Comparison of ENCODE assay signal across 19 cellular contexts in genomic region chr1:4422496-4423289, GRCh38.
DNase-seq lines count a peak whose midpoint lies in the region; ATAC-seq and TF ChIP-seq lines count a peak whose summit lies in the region.
"Had no signal": no experiment of that assay in that cellular context is flagged by ENCODE, and none has a peak within 500 bp of the region (broad histone marks: within the 10 kb centered on the region; RNA-seq: fewer than 3 reads in every experiment).

No MANE protein-coding gene starts in this region.

- H3F3A ChIP-seq in OCI-LY1 (ENCODE audit: insufficient read depth, low read length) = no peaks in the 10 kb centered on the region

- H4K91ac ChIP-seq in H9 (ENCODE audit: insufficient read length, low read depth, low read length) = no peak overlapping the region

- H2BK12ac ChIP-seq in H9 (ENCODE audit: insufficient read length, low read depth, low read length) = no peak overlapping the region

- H2BK15ac ChIP-seq in H9 (ENCODE audit: low read depth, low read length) = no peak overlapping the region

- H2BK120ac ChIP-seq in H9 (ENCODE audit: low read depth, low read length, poor library complexity, severe bottlenecking) = no peak overlapping the region

- no CpG with 5 or more reads among the region's 18 CpGs for WGBS in H9 (ENCODE audit: extremely low coverage, insufficient read length, low lambda C conversion rate)

- TF ChIP-seq CTCF in H9 (conservative IDR thresholded peaks at IDR 0.05) = peak; percentile 60
- peak; percentile 26 for TF ChIP-seq CTCF in OCI-LY1 (IDR thresholded peaks at IDR 0.05; ENCODE audit: low read length)
- TF ChIP-seq CTCF in retinal pigment epithelial cell (conservative IDR thresholded peaks at IDR 0.05; ENCODE audit: low read depth, low read length) = peak; percentile 26

- ATAC-seq in GM18498 (IDR thresholded peaks at IDR 0.05; ENCODE audit: unreplicated experiment) (no peak), GM19035 (IDR thresholded peaks at IDR 0.05; ENCODE audit: unreplicated experiment) (no peak)
- ATAC-seq: activated CD4-positive, alpha-beta T cell treated with anti-CD3 and anti-CD28 coated beads for 36 hours had no signal

- no peak overlapping the region for H3K27ac ChIP-seq in H9 (ENCODE audit: insufficient read length, low read depth, low read length)
- H3K27ac ChIP-seq in OCI-LY1 (ENCODE audit: low read depth, low read length, poor library complexity, severe bottlenecking) = no peak overlapping the region
- H3K27ac ChIP-seq: thoracic aorta had no signal

- H3K9me3 ChIP-seq in H9 (ENCODE audit: control insufficient read depth, low read depth, low read length) = no peaks in the 10 kb centered on the region
- H3K9me3 ChIP-seq in OCI-LY1 (ENCODE audit: low read length) = peaks cover 9% of the 10 kb centered on the region; the same call in 1 of the 2 replicates

- no peak overlapping the region for H4K5ac ChIP-seq in H9 (ENCODE audit: insufficient read length, low read depth, low read length)

- H3K4me1 ChIP-seq in H9 (ENCODE audit: insufficient read depth, low read length) (peaks cover 2% of the 10 kb centered on the region; the same call in 1 of the 2 replicates), OCI-LY1 (ENCODE audit: insufficient read depth, low read length, severe bottlenecking) (peaks cover 10% of the 10 kb centered on the region)

- H2BK5ac ChIP-seq in H9 (ENCODE audit: insufficient read length, low read length) = no peak overlapping the region

- H3K27ac Mint-ChIP-seq in H9 = no peak overlapping the region
- H3K27ac Mint-ChIP-seq: activated CD4-positive, alpha-beta T cell treated with anti-CD3 and anti-CD28 coated beads for 36 hours; B cell; dendritic cell treated with granulocyte-macrophage colony-stimulating factor and Interleukin-4, amounts not matched to agents 40 ng/mL and 50 ng/mL, for 4 days had no signal

- H3K14ac ChIP-seq in H9 (ENCODE audit: insufficient read depth, low read length) = no peak overlapping the region; the same call in 1 of the 2 replicates

- H3K79me1 ChIP-seq in H9 (ENCODE audit: insufficient read depth, low read depth, low read length, poor library complexity, severe bottlenecking) = no peaks in the 10 kb centered on the region

- no peaks in the 10 kb centered on the region for H3K9me2 ChIP-seq in OCI-LY1 (ENCODE audit: low read depth, low read length)

- H3K4me3 ChIP-seq in OCI-LY1 (ENCODE audit: low read depth, low read length, poor library complexity, severe bottlenecking) (no peak overlapping the region), retinal pigment epithelial cell (ENCODE audit: low read length) (no peak overlapping the region)
- H3K4me3 ChIP-seq: thoracic aorta had no signal

- H3K79me2 ChIP-seq in H9 (ENCODE audit: insufficient read depth, low read length) = no peaks in the 10 kb centered on the region
- H3K79me2 ChIP-seq in OCI-LY1 (ENCODE audit: insufficient read depth, low read length) = no peaks in the 10 kb centered on the region

- no peaks in the 10 kb centered on the region; the same call in 1 of the 2 replicates for H3K36me3 ChIP-seq in OCI-LY1 (ENCODE audit: insufficient read depth, low read length)
- H3K36me3 ChIP-seq: thoracic aorta had no signal

- H3K4me3 Mint-ChIP-seq in H9 = no peak overlapping the region
- H3K4me3 Mint-ChIP-seq: activated CD4-positive, alpha-beta T cell treated with anti-CD3 and anti-CD28 coated beads for 36 hours; B cell; dendritic cell treated with granulocyte-macrophage colony-stimulating factor and Interleukin-4, amounts not matched to agents 40 ng/mL and 50 ng/mL, for 4 days; mesothelial cell of epicardium; nephron had no signal

- no peaks in the 10 kb centered on the region for H3K23me2 ChIP-seq in H9 (ENCODE audit: insufficient read length, low read depth, low read length, poor library complexity, severe bottlenecking)

- peaks cover 6 to 13% of the 10 kb centered on the region in 2 experiments for H3K4me1 Mint-ChIP-seq in H9
- H3K4me1 Mint-ChIP-seq: activated CD4-positive, alpha-beta T cell treated with anti-CD3 and anti-CD28 coated beads for 36 hours; B cell had no signal

- H2AK5ac ChIP-seq in H9 (ENCODE audit: insufficient read length, low read length) = no peak overlapping the region

- peaks cover 4% of the 10 kb centered on the region for H3K27me3 Mint-ChIP-seq in H9 (ENCODE audit: low read depth)
- H3K27me3 Mint-ChIP-seq: dendritic cell treated with granulocyte-macrophage colony-stimulating factor and Interleukin-4, amounts not matched to agents 40 ng/mL and 50 ng/mL, for 4 days had no signal

- H3K27me3 ChIP-seq in H9 (ENCODE audit: insufficient read depth, low read length) = no peaks in the 10 kb centered on the region
- H3K27me3 ChIP-seq in OCI-LY1 (ENCODE audit: insufficient read depth, low read length) = no peaks in the 10 kb centered on the region

- no peak overlapping the region for H3K56ac ChIP-seq in H9 (ENCODE audit: insufficient read length, low read depth, low read length)

- H3T11ph ChIP-seq in H9 (ENCODE audit: low read length) = no peak overlapping the region

- H3K4me2 ChIP-seq in H9 (ENCODE audit: insufficient read depth, insufficient read length, low read length) (no peak overlapping the region), OCI-LY1 (ENCODE audit: low read length) (no peak overlapping the region)

- no peak overlapping the region for H4K8ac ChIP-seq in H9 (replicated peaks; ENCODE audit: insufficient read length, low read depth, low read length)

- H2AFZ ChIP-seq in H9 (ENCODE audit: low read length) = no peak overlapping the region
- no peak overlapping the region for H2AFZ ChIP-seq in OCI-LY1 (ENCODE audit: low read length)

- H2BK20ac ChIP-seq in H9 (ENCODE audit: low read depth, low read length, poor library complexity, severe bottlenecking) = no peak overlapping the region

- DNase-seq in H9 (peak; percentile 65), islet precursor cell (peak; percentile 62), retinal pigment epithelial cell (ENCODE audit: low read depth) (no peak)
- DNase-seq in stimulated activated CD4-positive, alpha-beta T cell treated with anti-CD3 and anti-CD28 coated beads, Interleukin-4, amount 100 ng/mL, for 24 hours = no peak
- DNase-seq: activated CD4-positive, alpha-beta T cell treated with anti-CD3 and anti-CD28 coated beads for 36 hours; HCEC 1CT; hippocampal formation; IMR-90; NCI-H187 treated with DMSO at 0.1 percent for 48 hours; NCI-H345; NK-92 treated with Interleukin-12 subunit alpha and Interleukin-12 subunit beta, amount 100 ng/mL, for 24 hours had no signal

- peak overlapping the region; percentile 30 for H3K18ac ChIP-seq in H9 (ENCODE audit: insufficient read length, low read depth, low read length)

- H3K9ac ChIP-seq in H9 (ENCODE audit: extremely low read depth, insufficient read length, low read length) (no peak overlapping the region), OCI-LY1 (ENCODE audit: low read length) (no peak overlapping the region)

- H3K36me3 Mint-ChIP-seq in H9 (ENCODE audit: insufficient read depth in 1 of 3, low read depth in 3 of 3) = peaks cover 0 to 16% (median 5%) of the 10 kb centered on the region in 3 experiments; a peak in 4 of 7 replicates
- H3K36me3 Mint-ChIP-seq: mesothelial cell of epicardium had no signal

- no peak overlapping the region for H3K4ac ChIP-seq in H9 (ENCODE audit: low read depth, low read length)

- H4K20me1 ChIP-seq in H9 (ENCODE audit: control insufficient read depth, insufficient read depth, insufficient read length) (no peaks in the 10 kb centered on the region), OCI-LY1 (ENCODE audit: insufficient read depth, low read length) (no peaks in the 10 kb centered on the region)

- no peak overlapping the region for H3K23ac ChIP-seq in H9 (ENCODE audit: insufficient read length, low read depth, low read length)

- H3K9me3 Mint-ChIP-seq in H9 = peaks cover 10 to 17% of the 10 kb centered on the region in 2 experiments; a peak in 4 of 5 replicates

Comparison
In these comparisons a context has a peak if more than half of its experiments do, and no peak if none do; other contexts are left out.
1. DNase-seq: peak in H9 (single experiment) and islet precursor cell (single experiment); none in retinal pigment epithelial cell (single experiment) and stimulated activated CD4-positive, alpha-beta T cell treated with anti-CD3 and anti-CD28 coated beads, Interleukin-4, amount 100 ng/mL, for 24 hours (single experiment).
2. Peak in every context shown above with its lines, with median percentiles within 50 percentile points of each other: CTCF ChIP-seq.